Comparison of ENCODE assay signal across 1 cellular context in the genomic region with DNA sequence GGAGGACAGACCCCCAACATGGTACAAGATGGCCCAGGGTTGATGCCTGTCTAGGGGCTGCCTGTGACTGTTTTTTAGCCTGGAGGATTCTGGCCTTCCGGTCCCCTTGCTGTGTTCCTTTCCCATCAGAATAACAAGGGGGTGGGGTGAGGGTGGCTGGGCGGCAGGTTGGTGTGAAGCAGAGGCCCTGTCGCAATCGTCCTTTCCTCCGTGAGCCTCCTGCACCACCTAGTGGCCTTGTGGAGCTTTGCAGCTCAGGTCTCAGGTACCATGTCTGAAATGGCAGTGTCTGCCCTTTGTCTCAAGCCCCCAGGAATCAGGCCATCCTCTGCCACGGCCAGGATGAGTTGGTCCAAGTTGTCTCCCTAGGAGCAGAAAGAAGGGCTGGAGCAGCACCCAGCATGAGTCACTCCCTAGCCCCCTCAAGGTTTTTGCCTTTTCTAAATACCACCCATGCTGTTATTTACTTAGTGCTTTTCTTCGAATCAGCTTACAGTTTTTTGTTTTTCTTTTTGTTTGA.
A peak's percentile ranks its signal among the peaks of the same experiment; 100 is the strongest.
TF ChIP-seq lines count a peak whose summit lies in the region.

No MANE protein-coding gene starts in this region.

TF ChIP-seq in HepG2, 621 proteins besides CTCF, POLR2A, EP300 and RAD21 (continued from another document and continues in another):
- TF ChIP-seq, protein P1, sequence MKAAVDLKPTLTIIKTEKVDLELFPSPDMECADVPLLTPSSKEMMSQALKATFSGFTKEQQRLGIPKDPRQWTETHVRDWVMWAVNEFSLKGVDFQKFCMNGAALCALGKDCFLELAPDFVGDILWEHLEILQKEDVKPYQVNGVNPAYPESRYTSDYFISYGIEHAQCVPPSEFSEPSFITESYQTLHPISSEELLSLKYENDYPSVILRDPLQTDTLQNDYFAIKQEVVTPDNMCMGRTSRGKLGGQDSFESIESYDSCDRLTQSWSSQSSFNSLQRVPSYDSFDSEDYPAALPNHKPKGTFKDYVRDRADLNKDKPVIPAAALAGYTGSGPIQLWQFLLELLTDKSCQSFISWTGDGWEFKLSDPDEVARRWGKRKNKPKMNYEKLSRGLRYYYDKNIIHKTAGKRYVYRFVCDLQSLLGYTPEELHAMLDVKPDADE (CRISPR knock-in tag; IDR thresholded peaks at IDR 0.05), result no peak
- TF ChIP-seq CCAR2 (optimal IDR thresholded peaks at IDR 0.05; ENCODE audit: low read depth, low read length) (no peak), ATF7 (IDR thresholded peaks at IDR 0.05) (no peak), ATF7 (CRISPR knock-in tag; IDR thresholded peaks at IDR 0.05) (no peak), SP1 (IDR thresholded peaks at IDR 0.05) (no peak), SP1 (CRISPR knock-in tag; IDR thresholded peaks at IDR 0.05) (no peak), ZC3H4 (CRISPR knock-in tag; IDR thresholded peaks at IDR 0.05; ENCODE audit: borderline replicate concordance) (no peak), SAP130 (CRISPR knock-in tag; IDR thresholded peaks at IDR 0.05; ENCODE audit: low read depth) (peak; percentile 30; the same call in 1 of the 2 replicates), NBN (conservative IDR thresholded peaks at IDR 0.05) (no peak), FOSL2 (CRISPR knock-in tag; IDR thresholded peaks at IDR 0.05) (0 out of 2 replicates have a peak, but pooled peaks have one; percentile 15), FOXK2 (IDR thresholded peaks at IDR 0.05) (no peak), ZNF263 (CRISPR knock-in tag; IDR thresholded peaks at IDR 0.05) (no peak), SCMH1 (CRISPR knock-in tag; IDR thresholded peaks at IDR 0.05; ENCODE audit: borderline replicate concordance) (no peak), ZNF616 (CRISPR knock-in tag; IDR thresholded peaks at IDR 0.05; ENCODE audit: low read depth) (no peak), ZNF121 (CRISPR knock-in tag; IDR thresholded peaks at IDR 0.05) (no peak), KDM3A (CRISPR knock-in tag; IDR thresholded peaks at IDR 0.05; ENCODE audit: low read depth) (0 out of 2 replicates have a peak, but pooled peaks have one; percentile 42), ZNF251 (CRISPR knock-in tag; IDR thresholded peaks at IDR 0.05) (no peak), ZNF441 (CRISPR knock-in tag; IDR thresholded peaks at IDR 0.05; ENCODE audit: borderline replicate concordance) (no peak), ZNF430 (CRISPR knock-in tag; IDR thresholded peaks at IDR 0.05) (no peak), ESRRA (CRISPR knock-in tag; IDR thresholded peaks at IDR 0.05; ENCODE audit: low read depth) (no peak), ZNF747 (CRISPR knock-in tag; IDR thresholded peaks at IDR 0.05; ENCODE audit: borderline replicate concordance) (no peak), PHF21A (CRISPR knock-in tag; IDR thresholded peaks at IDR 0.05) (no peak), ZNF773 (CRISPR knock-in tag; IDR thresholded peaks at IDR 0.05; ENCODE audit: borderline replicate concordance) (no peak), SMC3 (IDR thresholded peaks at IDR 0.05; ENCODE audit: low read length) (peak; percentile 87), ZNF563 (CRISPR knock-in tag; IDR thresholded peaks at IDR 0.05) (no peak), ZNF720 (CRISPR knock-in tag; IDR thresholded peaks at IDR 0.05) (no peak), ZNF292 (CRISPR knock-in tag; IDR thresholded peaks at IDR 0.05; ENCODE audit: borderline replicate concordance, low read depth) (no peak), KDM5B (CRISPR knock-in tag; IDR thresholded peaks at IDR 0.05; ENCODE audit: borderline replicate concordance) (no peak; the same call in 1 of the 2 replicates)
- TF ChIP-seq, protein P2, sequence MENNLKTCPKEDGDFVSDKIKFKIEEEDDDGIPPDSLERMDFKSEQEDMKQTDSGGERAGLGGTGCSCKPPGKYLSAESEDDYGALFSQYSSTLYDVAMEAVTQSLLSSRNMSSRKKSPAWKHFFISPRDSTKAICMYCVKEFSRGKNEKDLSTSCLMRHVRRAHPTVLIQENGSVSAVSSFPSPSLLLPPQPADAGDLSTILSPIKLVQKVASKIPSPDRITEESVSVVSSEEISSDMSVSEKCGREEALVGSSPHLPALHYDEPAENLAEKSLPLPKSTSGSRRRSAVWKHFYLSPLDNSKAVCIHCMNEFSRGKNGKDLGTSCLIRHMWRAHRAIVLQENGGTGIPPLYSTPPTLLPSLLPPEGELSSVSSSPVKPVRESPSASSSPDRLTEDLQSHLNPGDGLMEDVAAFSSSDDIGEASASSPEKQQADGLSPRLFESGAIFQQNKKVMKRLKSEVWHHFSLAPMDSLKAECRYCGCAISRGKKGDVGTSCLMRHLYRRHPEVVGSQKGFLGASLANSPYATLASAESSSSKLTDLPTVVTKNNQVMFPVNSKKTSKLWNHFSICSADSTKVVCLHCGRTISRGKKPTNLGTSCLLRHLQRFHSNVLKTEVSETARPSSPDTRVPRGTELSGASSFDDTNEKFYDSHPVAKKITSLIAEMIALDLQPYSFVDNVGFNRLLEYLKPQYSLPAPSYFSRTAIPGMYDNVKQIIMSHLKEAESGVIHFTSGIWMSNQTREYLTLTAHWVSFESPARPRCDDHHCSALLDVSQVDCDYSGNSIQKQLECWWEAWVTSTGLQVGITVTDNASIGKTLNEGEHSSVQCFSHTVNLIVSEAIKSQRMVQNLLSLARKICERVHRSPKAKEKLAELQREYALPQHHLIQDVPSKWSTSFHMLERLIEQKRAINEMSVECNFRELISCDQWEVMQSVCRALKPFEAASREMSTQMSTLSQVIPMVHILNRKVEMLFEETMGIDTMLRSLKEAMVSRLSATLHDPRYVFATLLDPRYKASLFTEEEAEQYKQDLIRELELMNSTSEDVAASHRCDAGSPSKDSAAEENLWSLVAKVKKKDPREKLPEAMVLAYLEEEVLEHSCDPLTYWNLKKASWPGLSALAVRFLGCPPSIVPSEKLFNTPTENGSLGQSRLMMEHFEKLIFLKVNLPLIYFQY (CRISPR knock-in tag; IDR thresholded peaks at IDR 0.05; ENCODE audit: borderline replicate concordance), result no peak
- TF ChIP-seq, protein P3, sequence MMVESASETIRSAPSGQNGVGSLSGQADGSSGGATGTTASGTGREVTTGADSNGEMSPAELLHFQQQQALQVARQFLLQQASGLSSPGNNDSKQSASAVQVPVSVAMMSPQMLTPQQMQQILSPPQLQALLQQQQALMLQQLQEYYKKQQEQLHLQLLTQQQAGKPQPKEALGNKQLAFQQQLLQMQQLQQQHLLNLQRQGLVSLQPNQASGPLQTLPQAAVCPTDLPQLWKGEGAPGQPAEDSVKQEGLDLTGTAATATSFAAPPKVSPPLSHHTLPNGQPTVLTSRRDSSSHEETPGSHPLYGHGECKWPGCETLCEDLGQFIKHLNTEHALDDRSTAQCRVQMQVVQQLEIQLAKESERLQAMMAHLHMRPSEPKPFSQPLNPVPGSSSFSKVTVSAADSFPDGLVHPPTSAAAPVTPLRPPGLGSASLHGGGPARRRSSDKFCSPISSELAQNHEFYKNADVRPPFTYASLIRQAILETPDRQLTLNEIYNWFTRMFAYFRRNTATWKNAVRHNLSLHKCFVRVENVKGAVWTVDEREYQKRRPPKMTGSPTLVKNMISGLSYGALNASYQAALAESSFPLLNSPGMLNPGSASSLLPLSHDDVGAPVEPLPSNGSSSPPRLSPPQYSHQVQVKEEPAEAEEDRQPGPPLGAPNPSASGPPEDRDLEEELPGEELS (CRISPR knock-in tag; IDR thresholded peaks at IDR 0.05), result no peak
- TF ChIP-seq, protein P4, sequence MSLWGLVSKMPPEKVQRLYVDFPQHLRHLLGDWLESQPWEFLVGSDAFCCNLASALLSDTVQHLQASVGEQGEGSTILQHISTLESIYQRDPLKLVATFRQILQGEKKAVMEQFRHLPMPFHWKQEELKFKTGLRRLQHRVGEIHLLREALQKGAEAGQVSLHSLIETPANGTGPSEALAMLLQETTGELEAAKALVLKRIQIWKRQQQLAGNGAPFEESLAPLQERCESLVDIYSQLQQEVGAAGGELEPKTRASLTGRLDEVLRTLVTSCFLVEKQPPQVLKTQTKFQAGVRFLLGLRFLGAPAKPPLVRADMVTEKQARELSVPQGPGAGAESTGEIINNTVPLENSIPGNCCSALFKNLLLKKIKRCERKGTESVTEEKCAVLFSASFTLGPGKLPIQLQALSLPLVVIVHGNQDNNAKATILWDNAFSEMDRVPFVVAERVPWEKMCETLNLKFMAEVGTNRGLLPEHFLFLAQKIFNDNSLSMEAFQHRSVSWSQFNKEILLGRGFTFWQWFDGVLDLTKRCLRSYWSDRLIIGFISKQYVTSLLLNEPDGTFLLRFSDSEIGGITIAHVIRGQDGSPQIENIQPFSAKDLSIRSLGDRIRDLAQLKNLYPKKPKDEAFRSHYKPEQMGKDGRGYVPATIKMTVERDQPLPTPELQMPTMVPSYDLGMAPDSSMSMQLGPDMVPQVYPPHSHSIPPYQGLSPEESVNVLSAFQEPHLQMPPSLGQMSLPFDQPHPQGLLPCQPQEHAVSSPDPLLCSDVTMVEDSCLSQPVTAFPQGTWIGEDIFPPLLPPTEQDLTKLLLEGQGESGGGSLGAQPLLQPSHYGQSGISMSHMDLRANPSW (CRISPR knock-in tag; IDR thresholded peaks at IDR 0.05; ENCODE audit: borderline replicate concordance), result no peak
- TF ChIP-seq, protein P5, sequence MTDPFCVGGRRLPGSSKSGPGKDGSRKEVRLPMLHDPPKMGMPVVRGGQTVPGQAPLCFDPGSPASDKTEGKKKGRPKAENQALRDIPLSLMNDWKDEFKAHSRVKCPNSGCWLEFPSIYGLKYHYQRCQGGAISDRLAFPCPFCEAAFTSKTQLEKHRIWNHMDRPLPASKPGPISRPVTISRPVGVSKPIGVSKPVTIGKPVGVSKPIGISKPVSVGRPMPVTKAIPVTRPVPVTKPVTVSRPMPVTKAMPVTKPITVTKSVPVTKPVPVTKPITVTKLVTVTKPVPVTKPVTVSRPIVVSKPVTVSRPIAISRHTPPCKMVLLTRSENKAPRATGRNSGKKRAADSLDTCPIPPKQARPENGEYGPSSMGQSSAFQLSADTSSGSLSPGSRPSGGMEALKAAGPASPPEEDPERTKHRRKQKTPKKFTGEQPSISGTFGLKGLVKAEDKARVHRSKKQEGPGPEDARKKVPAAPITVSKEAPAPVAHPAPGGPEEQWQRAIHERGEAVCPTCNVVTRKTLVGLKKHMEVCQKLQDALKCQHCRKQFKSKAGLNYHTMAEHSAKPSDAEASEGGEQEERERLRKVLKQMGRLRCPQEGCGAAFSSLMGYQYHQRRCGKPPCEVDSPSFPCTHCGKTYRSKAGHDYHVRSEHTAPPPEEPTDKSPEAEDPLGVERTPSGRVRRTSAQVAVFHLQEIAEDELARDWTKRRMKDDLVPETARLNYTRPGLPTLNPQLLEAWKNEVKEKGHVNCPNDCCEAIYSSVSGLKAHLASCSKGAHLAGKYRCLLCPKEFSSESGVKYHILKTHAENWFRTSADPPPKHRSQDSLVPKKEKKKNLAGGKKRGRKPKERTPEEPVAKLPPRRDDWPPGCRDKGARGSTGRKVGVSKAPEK (CRISPR knock-in tag; IDR thresholded peaks at IDR 0.05; ENCODE audit: borderline replicate concordance), result no peak
- TF ChIP-seq, protein P6, sequence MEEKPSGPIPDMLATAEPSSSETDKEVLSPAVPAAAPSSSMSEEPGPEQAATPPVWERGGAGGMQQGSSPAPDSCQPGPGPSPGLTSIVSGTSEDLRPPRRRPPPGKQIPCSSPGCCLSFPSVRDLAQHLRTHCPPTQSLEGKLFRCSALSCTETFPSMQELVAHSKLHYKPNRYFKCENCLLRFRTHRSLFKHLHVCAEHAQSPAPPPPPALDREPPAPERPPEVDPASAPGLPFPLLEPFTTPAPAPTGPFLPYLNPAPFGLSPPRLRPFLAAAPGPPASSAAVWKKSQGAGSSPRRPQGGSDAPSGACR (CRISPR knock-in tag; IDR thresholded peaks at IDR 0.05), result no peak
- TF ChIP-seq, protein P7, sequence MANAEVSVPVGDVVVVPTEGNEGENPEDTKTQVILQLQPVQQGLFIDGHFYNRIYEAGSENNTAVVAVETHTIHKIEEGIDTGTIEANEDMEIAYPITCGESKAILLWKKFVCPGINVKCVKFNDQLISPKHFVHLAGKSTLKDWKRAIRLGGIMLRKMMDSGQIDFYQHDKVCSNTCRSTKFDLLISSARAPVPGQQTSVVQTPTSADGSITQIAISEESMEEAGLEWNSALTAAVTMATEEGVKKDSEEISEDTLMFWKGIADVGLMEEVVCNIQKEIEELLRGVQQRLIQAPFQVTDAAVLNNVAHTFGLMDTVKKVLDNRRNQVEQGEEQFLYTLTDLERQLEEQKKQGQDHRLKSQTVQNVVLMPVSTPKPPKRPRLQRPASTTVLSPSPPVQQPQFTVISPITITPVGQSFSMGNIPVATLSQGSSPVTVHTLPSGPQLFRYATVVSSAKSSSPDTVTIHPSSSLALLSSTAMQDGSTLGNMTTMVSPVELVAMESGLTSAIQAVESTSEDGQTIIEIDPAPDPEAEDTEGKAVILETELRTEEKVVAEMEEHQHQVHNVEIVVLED (CRISPR knock-in tag; IDR thresholded peaks at IDR 0.05; ENCODE audit: borderline replicate concordance), result no peak
- TF ChIP-seq, protein P8, sequence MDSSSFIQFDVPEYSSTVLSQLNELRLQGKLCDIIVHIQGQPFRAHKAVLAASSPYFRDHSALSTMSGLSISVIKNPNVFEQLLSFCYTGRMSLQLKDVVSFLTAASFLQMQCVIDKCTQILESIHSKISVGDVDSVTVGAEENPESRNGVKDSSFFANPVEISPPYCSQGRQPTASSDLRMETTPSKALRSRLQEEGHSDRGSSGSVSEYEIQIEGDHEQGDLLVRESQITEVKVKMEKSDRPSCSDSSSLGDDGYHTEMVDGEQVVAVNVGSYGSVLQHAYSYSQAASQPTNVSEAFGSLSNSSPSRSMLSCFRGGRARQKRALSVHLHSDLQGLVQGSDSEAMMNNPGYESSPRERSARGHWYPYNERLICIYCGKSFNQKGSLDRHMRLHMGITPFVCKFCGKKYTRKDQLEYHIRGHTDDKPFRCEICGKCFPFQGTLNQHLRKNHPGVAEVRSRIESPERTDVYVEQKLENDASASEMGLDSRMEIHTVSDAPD (CRISPR knock-in tag; IDR thresholded peaks at IDR 0.05), result no peak
- TF ChIP-seq, protein P9, sequence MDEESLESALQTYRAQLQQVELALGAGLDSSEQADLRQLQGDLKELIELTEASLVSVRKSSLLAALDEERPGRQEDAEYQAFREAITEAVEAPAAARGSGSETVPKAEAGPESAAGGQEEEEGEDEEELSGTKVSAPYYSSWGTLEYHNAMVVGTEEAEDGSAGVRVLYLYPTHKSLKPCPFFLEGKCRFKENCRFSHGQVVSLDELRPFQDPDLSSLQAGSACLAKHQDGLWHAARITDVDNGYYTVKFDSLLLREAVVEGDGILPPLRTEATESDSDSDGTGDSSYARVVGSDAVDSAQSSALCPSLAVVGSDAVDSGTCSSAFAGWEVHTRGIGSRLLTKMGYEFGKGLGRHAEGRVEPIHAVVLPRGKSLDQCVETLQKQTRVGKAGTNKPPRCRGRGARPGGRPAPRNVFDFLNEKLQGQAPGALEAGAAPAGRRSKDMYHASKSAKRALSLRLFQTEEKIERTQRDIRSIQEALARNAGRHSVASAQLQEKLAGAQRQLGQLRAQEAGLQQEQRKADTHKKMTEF (CRISPR knock-in tag; IDR thresholded peaks at IDR 0.05), result no peak
